ENCODE assay signal across 8 cellular contexts in the genomic region with DNA sequence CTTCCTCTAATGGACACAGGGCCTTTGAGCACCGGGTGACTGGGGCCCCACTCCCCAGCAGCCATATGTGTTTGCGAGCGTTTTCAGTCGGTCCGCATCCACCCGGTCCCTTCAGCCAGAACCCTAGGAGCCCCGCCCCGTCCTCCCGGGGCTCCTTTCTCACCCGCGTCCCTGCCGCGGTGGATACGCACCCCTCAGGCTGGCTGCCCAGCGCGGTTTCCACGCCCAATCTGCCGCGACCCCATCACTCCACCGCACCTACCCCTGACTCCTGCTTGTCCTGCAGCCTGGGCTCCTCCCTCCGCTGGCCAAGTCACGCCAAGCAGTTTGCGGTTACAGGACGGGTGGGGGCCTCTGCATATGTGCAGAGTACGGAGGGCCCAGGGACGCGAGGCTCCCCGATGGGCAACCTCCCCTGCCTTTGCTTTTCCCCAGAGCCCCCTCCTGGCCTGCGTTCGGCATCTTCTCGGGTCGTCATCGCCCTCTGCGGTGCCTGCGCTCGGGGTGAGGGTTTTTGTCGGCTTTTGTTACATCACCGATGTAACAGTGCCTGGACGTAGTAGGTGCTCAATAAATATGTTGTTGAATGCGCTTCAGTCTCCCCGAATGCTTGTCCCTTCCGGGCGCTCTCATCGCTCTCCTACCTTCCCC. TPM values are rescaled to one million over a fixed set of nuclear protein-coding genes. Genes with fewer than 3 reads are reported as not detected.
DNase-seq lines count a peak whose midpoint lies in the region; ATAC-seq lines count a peak whose summit lies in the region.

No MANE protein-coding gene starts in this region.

- peak overlapping the region; percentile 85 to 89 for H3K4me3 Mint-ChIP-seq in activated T-cell treated with anti-CD3 and anti-CD28 coated beads, Interleukin-2, amount 50 U/mL, for 72 hours

- peaks cover 11 to 16% of the 10 kb centered on the region in 2 donors for H3K36me3 Mint-ChIP-seq in activated T-cell treated with anti-CD3 and anti-CD28 coated beads, Interleukin-2, amount 50 U/mL, for 72 hours (ENCODE audit: insufficient read depth in 2 of 2)

- DNase-seq in activated T-cell treated with anti-CD3 and anti-CD28 coated beads, Interleukin-2, amount 50 U/mL, for 72 hours = peak in 1 of 2 donors; percentile 25
- DNase-seq in Right ventricle myocardium superior (peak; percentile 56), retina (peak; percentile 45), cerebellum (ENCODE audit: low spot score) (no peak), NCI-H1930 (lab: John Stamatoyannopoulos, UW) (no peak)

- peak overlapping the region; percentile 27; the same call in 1 of the 2 replicates for H3K4me3 ChIP-seq in GM08714 (ENCODE audit: low read length)

- no peaks in the 10 kb centered on the region for H3K9me3 Mint-ChIP-seq in activated T-cell treated with anti-CD3 and anti-CD28 coated beads, Interleukin-2, amount 50 U/mL, for 72 hours

- H3K4me1 Mint-ChIP-seq in activated T-cell treated with anti-CD3 and anti-CD28 coated beads, Interleukin-2, amount 50 U/mL, for 72 hours (ENCODE audit: low read depth) = peaks cover 71% of the 10 kb centered on the region

- no peaks in the 10 kb centered on the region for H3K27me3 Mint-ChIP-seq in activated T-cell treated with anti-CD3 and anti-CD28 coated beads, Interleukin-2, amount 50 U/mL, for 72 hours (ENCODE audit: low read depth)

- intact Hi-C loops in Right ventricle myocardium superior (cut with DNase I) = loop anchor here (5.0 kb wide), 1 partner anchor 85 kb away; no protein-coding TSS in a partner anchor

- H3K27ac Mint-ChIP-seq in activated T-cell treated with anti-CD3 and anti-CD28 coated beads, Interleukin-2, amount 50 U/mL, for 72 hours = peak overlapping the region; percentile 81

- ATAC-seq in HG03432 (IDR thresholded peaks at IDR 0.05; ENCODE audit: unreplicated experiment) (peak; percentile 2), Right ventricle myocardium superior (ENCODE audit: poor library complexity) (no peak), GM19452 (IDR thresholded peaks at IDR 0.05; ENCODE audit: unreplicated experiment) (no peak)
- peak; percentile 10 to 12 for ATAC-seq in activated T-cell treated with anti-CD3 and anti-CD28 coated beads, Interleukin-2, amount 50 U/mL, for 72 hours (replicated peaks in 1 of 2)

RNA-seq across cellular contexts. Expression of gene TTYH2, which starts 1.0 kb away (rescaled TPM):
- total RNA-seq in activated T-cell treated with anti-CD3 and anti-CD28 coated beads, Interleukin-2, amount 50 U/mL, for 72 hours = 1 to 10 TPM; 5.3 to 7.2 TPM
- 41.8 TPM for total RNA-seq in Right ventricle myocardium superior
- 14.4 TPM for total RNA-seq in cerebellum

RNA-seq across cellular contexts. Expression of gene RPL38, which starts 8.9 kb away (rescaled TPM):
- 1,000 to 10,000 TPM; 1,255 to 1,305 TPM for total RNA-seq in activated T-cell treated with anti-CD3 and anti-CD28 coated beads, Interleukin-2, amount 50 U/mL, for 72 hours
- total RNA-seq in Right ventricle myocardium superior (691 TPM), cerebellum (1,165 TPM)

Comparison
In these comparisons a context has a peak if more than half of its experiments do, and no peak if none do; other contexts are left out.
1. ATAC-seq: peak in HG03432 (single experiment) and activated T-cell treated with anti-CD3 and anti-CD28 coated beads, Interleukin-2, amount 50 U/mL, for 72 hours (2 of 2); none in Right ventricle myocardium superior (single experiment) and GM19452 (single experiment).
2. DNase-seq: peak in Right ventricle myocardium superior (single experiment) and retina (single experiment); none in cerebellum (single experiment) and NCI-H1930 (0 of 2).